In the genomic region with DNA sequence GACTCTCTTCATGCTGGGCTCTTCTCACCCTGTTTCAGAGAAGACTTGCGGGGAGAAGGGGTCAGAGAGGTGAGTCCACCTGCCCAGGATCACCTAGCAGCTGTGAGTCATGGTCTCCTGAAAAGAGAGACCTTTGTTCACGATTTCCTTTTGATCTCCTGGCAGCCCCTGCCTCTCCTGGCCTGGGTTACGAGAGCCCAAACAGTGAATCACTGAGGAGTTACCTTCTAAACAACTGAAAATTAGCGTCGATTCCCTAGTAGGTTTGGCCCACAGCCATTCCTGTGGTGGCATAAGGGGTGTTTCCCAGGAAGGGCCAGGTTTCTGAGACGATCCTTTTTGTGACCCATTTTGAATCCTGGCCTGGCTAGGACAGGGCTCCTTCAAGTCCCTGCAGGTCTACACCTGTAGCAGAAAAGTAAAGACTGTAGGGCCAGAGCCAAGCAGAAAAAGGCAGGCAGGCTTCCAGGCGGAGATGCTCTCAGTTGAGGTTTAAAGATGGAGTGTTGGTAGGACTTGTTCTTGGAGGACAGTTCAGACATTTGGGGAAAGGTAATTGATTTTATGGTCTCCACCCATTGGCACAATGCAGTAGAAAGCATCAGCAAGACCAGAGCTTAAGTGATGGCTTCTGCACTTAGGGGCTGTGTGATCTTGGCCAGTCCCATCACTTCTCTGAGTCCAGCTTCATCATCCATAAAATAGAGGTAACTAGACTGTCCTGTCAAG, we compare ENCODE assay signal across 25 cellular contexts. TPM values are rescaled to one million over a fixed set of nuclear protein-coding genes. Genes with fewer than 3 reads are reported as not detected.
DNase-seq lines count a peak whose midpoint lies in the region; ATAC-seq lines count a peak whose summit lies in the region.
"Had no signal": no experiment of that assay in that cellular context is flagged by ENCODE, and none has a peak within 500 bp of the region (broad histone marks: within the 10 kb centered on the region; RNA-seq: fewer than 3 reads in every experiment).

No MANE protein-coding gene starts in this region.

- H4K12ac ChIP-seq in trophoblast cell (ENCODE audit: low read depth, low read length): no peak overlapping the region

- no peak for ATAC-seq in GM18870 (IDR thresholded peaks at IDR 0.05; ENCODE audit: unreplicated experiment)
- ATAC-seq: body of pancreas; CD8-positive, alpha-beta T cell; left lobe of liver; SK-N-SH treated with all-trans-retinoic acid at 6 μM for 48 hours had no signal

- no peak overlapping the region for H3K23ac ChIP-seq in trophoblast cell (ENCODE audit: low read length)

- peaks cover 8% of the 10 kb centered on the region for H3K79me1 ChIP-seq in trophoblast cell (ENCODE audit: low read length)

- H3K9me3 ChIP-seq in trophoblast cell (ENCODE audit: insufficient read depth, low read depth, low read length): no peaks in the 10 kb centered on the region
- H3K9me3 ChIP-seq: body of pancreas had no signal

- H3K4me2 ChIP-seq in trophoblast cell (ENCODE audit: low read length): no peak overlapping the region

- H3K18ac ChIP-seq in trophoblast cell (ENCODE audit: low read length): no peak overlapping the region

- H2BK12ac ChIP-seq in trophoblast cell (ENCODE audit: low read length): peak overlapping the region; percentile 55

- no CpG with 5 or more reads among the region's 7 CpGs for WGBS in trophoblast cell (ENCODE audit: extremely low coverage, insufficient coverage, insufficient read length)

- H2BK120ac ChIP-seq in trophoblast cell (ENCODE audit: insufficient read depth, low read length, poor library complexity): peak overlapping the region; percentile 76

- no peak overlapping the region for H3K4me3 ChIP-seq in trophoblast cell (ENCODE audit: low read depth, low read length)
- H3K4me3 ChIP-seq: body of pancreas, skin epidermis had no signal

- peak overlapping the region; percentile 82 for H4K91ac ChIP-seq in trophoblast cell (ENCODE audit: low read depth, low read length)

- H3K9ac ChIP-seq in trophoblast cell (ENCODE audit: low read length): no peak overlapping the region

- DNase-seq in DMS53 (lab: John Stamatoyannopoulos, UW) (peak; percentile 95), LoVo (ENCODE audit: low spot score) (peak; percentile 95), epithelial cell of prostate (ENCODE audit: low read depth, low spot score) (peak; percentile 45), trophoblast cell (peak in 1 of 2 donors; percentile 44), SKM-1 (lab: John Stamatoyannopoulos, UW; ENCODE audit: unreplicated experiment) (no peak), kidney glomerular epithelial cell (lab: John Stamatoyannopoulos, UW) (no peak), G401 (ENCODE audit: low spot score) (no peak)
- DNase-seq: activated CD4-positive, alpha-beta memory T cell treated with anti-CD3 and anti-CD28 coated beads, Interleukin-2, amount 10 ng/mL, durations not matched to agents 7 days and 5 days; activated effector memory CD4-positive, alpha-beta T cell treated with anti-CD3 and anti-CD28 coated beads, Interleukin-2, amount 50 U/mL, for 16 hours; body of pancreas; CD8-positive, alpha-beta T cell; endodermal cell; glutamatergic neuron; HFFc6; NCI-H1105 treated with DMSO at 0.1 percent for 48 hours; NCI-H510A; nephron progenitor cell; stimulated activated naive CD4-positive, alpha-beta T cell treated with Interleukin-2 at 50 U/mL for 16 hours; T-helper 9 cell had no signal

- H3K4me1 ChIP-seq in trophoblast cell (ENCODE audit: control insufficient read depth in 1 of 2, insufficient read depth in 2 of 2, low read length in 2 of 2): peaks cover 9 to 11% of the 10 kb centered on the region in 2 experiments
- H3K4me1 ChIP-seq: body of pancreas had no signal

- no peaks in the 10 kb centered on the region for H3K27me3 ChIP-seq in trophoblast cell (ENCODE audit: insufficient read depth, low read length)
- H3K27me3 ChIP-seq: body of pancreas had no signal

- H2AFZ ChIP-seq in trophoblast cell (ENCODE audit: insufficient read depth, low read length, poor library complexity): no peak overlapping the region

- H3K79me2 ChIP-seq in trophoblast cell (ENCODE audit: control insufficient read depth, insufficient read depth, low read length, poor library complexity): peaks cover 2% of the 10 kb centered on the region

- no peak overlapping the region for H2AK5ac ChIP-seq in trophoblast cell (ENCODE audit: low read length)

- peak overlapping the region; percentile 42 for H3K27ac ChIP-seq in epithelial cell of prostate
- peak overlapping the region; percentile 59 for H3K27ac ChIP-seq in trophoblast cell (ENCODE audit: low read depth, low read length)
- H3K27ac ChIP-seq: body of pancreas, skin epidermis had no signal

- H4K8ac ChIP-seq in trophoblast cell (ENCODE audit: low read depth, low read length): no peak overlapping the region

- in situ Hi-C loops in G401 (cut with HindIII; ENCODE audit: low sequenced_read_pairs): no loop called here

- H3K4ac ChIP-seq in trophoblast cell (ENCODE audit: low read depth, low read length): no peak overlapping the region

- H3K36me3 ChIP-seq in trophoblast cell (ENCODE audit: control insufficient read depth in 1 of 2, insufficient read depth in 2 of 2, low read length in 2 of 2): no peaks in the 10 kb centered on the region

- H2BK5ac ChIP-seq in trophoblast cell (ENCODE audit: low read depth, low read length, poor library complexity): peak overlapping the region; percentile 60

- H3K14ac ChIP-seq in trophoblast cell (ENCODE audit: low read length): no peak overlapping the region

RNA-seq across cellular contexts. Expression of a gene that starts 2.1 kb away (rescaled TPM):
- 0.10 and 0.14 TPM in 2 replicates for polyA plus RNA-seq in trophoblast cell (2013)
- not detected in 2 replicates for total RNA-seq in G401 (2014; rRNA removed; shearing (Covaris generic))
- total RNA-seq: activated CD4-positive, alpha-beta memory T cell treated with anti-CD3 and anti-CD28 coated beads, Interleukin-2, amount 10 ng/mL, durations not matched to agents 7 days and 5 days; body of pancreas; CD8-positive, alpha-beta T cell; endodermal cell; HFFc6; left lobe of liver; LHCN-M2 had no signal
- polyA plus RNA-seq: thymus had no signal

RNA-seq across cellular contexts. Expression of a gene that starts 43.3 kb away (rescaled TPM):
- polyA plus RNA-seq in trophoblast cell (2013): 19.6 TPM in 2 replicates
- 4.4 and 8.8 TPM in 2 replicates for total RNA-seq in G401 (2014; rRNA removed; shearing (Covaris generic))

RNA-seq across cellular contexts. Expression of a gene that starts 53.9 kb away (rescaled TPM):
- 3.7 TPM in 2 replicates for polyA plus RNA-seq in trophoblast cell (2013)
- not detected in 2 replicates for total RNA-seq in G401 (2014; rRNA removed; shearing (Covaris generic))
- total RNA-seq: activated CD4-positive, alpha-beta memory T cell treated with anti-CD3 and anti-CD28 coated beads, Interleukin-2, amount 10 ng/mL, durations not matched to agents 7 days and 5 days; CD8-positive, alpha-beta T cell; HFFc6; LHCN-M2 had no signal

Comparison
In these comparisons a context has a peak if more than half of its experiments do, and no peak if none do; other contexts are left out.
1. DNase-seq: peak in DMS53 (single experiment), LoVo (single experiment) and epithelial cell of prostate (single experiment); none in SKM-1 (single experiment), kidney glomerular epithelial cell (single experiment) and G401 (single experiment).